14 cellular contexts compared by ENCODE assay signal in the genomic region with DNA sequence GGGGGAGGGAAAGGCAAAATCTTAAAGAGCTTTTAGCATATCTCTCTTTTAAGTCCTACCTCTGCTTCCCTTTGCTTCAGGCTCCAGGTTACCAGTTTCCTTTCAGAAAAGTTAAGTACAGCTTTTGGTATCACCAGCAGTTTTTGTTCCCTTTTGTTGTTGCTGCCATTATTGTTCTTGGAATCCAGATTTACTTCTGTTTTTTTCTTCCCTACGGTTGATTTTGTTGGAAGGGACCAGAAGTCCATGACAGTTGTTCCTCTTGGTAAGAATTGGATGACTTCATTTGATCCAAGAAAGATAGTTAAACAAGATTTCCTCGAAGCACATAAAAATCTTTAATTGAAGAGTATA.
DNase-seq lines count a peak whose midpoint lies in the region; ATAC-seq and TF ChIP-seq lines count a peak whose summit lies in the region.
"Had no signal": no experiment of that assay in that cellular context is flagged by ENCODE, and none has a peak within 500 bp of the region (broad histone marks: within the 10 kb centered on the region; RNA-seq: fewer than 3 reads in every experiment).

No MANE protein-coding gene starts in this region.

- no CpG with 5 or more reads among the region's 2 CpGs for WGBS in H9 (ENCODE audit: extremely low coverage, insufficient read length, low lambda C conversion rate)
- 76 to 92% methylated on average over 2 of the region's 2 CpGs for whole genome bisulfite sequencing in heart right ventricle, 2 donors

- H4K5ac ChIP-seq in H9 (ENCODE audit: insufficient read length, low read depth, low read length): no peak overlapping the region

- H3K27me3 Mint-ChIP-seq in activated CD4-positive, alpha-beta T cell treated with anti-CD3 and anti-CD28 coated beads for 36 hours: no peaks in the 10 kb centered on the region
- H3K27me3 Mint-ChIP-seq in H9 (ENCODE audit: low read depth): no peaks in the 10 kb centered on the region
- no peaks in the 10 kb centered on the region for H3K27me3 Mint-ChIP-seq in activated T-helper 1 cell treated with anti-CD3 and anti-CD28 coated beads, Interleukin-12 subunit alpha, Interleukin-12 subunit beta, Interleukin-2, Interleukin-4 antibody, amounts not matched to agents 30 ng/mL and 10 ng/mL and 1 ng/mL, durations not matched to agents 14 hours and 24 hours and 36 hours (ENCODE audit: insufficient read depth)
- no peaks in the 10 kb centered on the region for H3K27me3 Mint-ChIP-seq in naive thymus-derived CD4-positive, alpha-beta T cell
- H3K27me3 Mint-ChIP-seq: progenitor cell of endocrine pancreas had no signal

- H2BK15ac ChIP-seq in H9 (ENCODE audit: low read depth, low read length): no peak overlapping the region

- no peak overlapping the region for H3K4me2 ChIP-seq in H9 (ENCODE audit: insufficient read depth, insufficient read length, low read length)

- ATAC-seq in activated CD4-positive, alpha-beta T cell treated with anti-CD3 and anti-CD28 coated beads for 36 hours: no peak
- no peak for ATAC-seq in naive thymus-derived CD4-positive, alpha-beta T cell
- ATAC-seq in HG03378 (IDR thresholded peaks at IDR 0.05; ENCODE audit: unreplicated experiment) (no peak), heart right ventricle (no peak)
- ATAC-seq: WTC11 had no signal

- H2AK5ac ChIP-seq in H9 (ENCODE audit: insufficient read length, low read length): no peak overlapping the region

- H3K27ac Mint-ChIP-seq in activated CD4-positive, alpha-beta T cell treated with anti-CD3 and anti-CD28 coated beads for 36 hours: peak overlapping the region; percentile 65
- H3K27ac Mint-ChIP-seq in H9: peak overlapping the region in 2 of 3 experiments; percentile 58 to 62; a peak in 3 of 7 replicates
- H3K27ac Mint-ChIP-seq in activated T-helper 1 cell treated with anti-CD3 and anti-CD28 coated beads, Interleukin-12 subunit alpha, Interleukin-12 subunit beta, Interleukin-2, Interleukin-4 antibody, amounts not matched to agents 30 ng/mL and 10 ng/mL and 1 ng/mL, durations not matched to agents 14 hours and 24 hours and 36 hours: peak overlapping the region; percentile 29
- H3K27ac Mint-ChIP-seq in naive thymus-derived CD4-positive, alpha-beta T cell: peak overlapping the region in 8 of 9 donors; percentile 44 to 85 (median 76)
- H3K27ac Mint-ChIP-seq: progenitor cell of endocrine pancreas, WTC11 had no signal

- no peak overlapping the region for H3T11ph ChIP-seq in H9 (ENCODE audit: low read length)

- H2BK120ac ChIP-seq in H9 (ENCODE audit: low read depth, low read length, poor library complexity, severe bottlenecking): no peak overlapping the region

- H3K4me1 Mint-ChIP-seq in activated CD4-positive, alpha-beta T cell treated with anti-CD3 and anti-CD28 coated beads for 36 hours: peaks cover 64% of the 10 kb centered on the region
- H3K4me1 Mint-ChIP-seq in H9: peaks cover 21% of the 10 kb centered on the region in 2 experiments
- peaks cover 64% of the 10 kb centered on the region for H3K4me1 Mint-ChIP-seq in activated T-helper 1 cell treated with anti-CD3 and anti-CD28 coated beads, Interleukin-12 subunit alpha, Interleukin-12 subunit beta, Interleukin-2, Interleukin-4 antibody, amounts not matched to agents 30 ng/mL and 10 ng/mL and 1 ng/mL, durations not matched to agents 14 hours and 24 hours and 36 hours (ENCODE audit: low read depth)
- peaks cover 48 to 92% (median 66%) of the 10 kb centered on the region in 7 donors for H3K4me1 Mint-ChIP-seq in naive thymus-derived CD4-positive, alpha-beta T cell

- no peak overlapping the region for H2BK20ac ChIP-seq in H9 (ENCODE audit: low read depth, low read length, poor library complexity, severe bottlenecking)

- no peaks in the 10 kb centered on the region for H3K9me3 ChIP-seq in H9 (ENCODE audit: control insufficient read depth, low read depth, low read length)
- no peaks in the 10 kb centered on the region for H3K9me3 ChIP-seq in naive thymus-derived CD4-positive, alpha-beta T cell (ENCODE audit: control insufficient read depth in 2 of 3, low read length in 3 of 3)
- H3K9me3 ChIP-seq in heart right ventricle: peaks cover 0 to 7% (median 0%) of the 10 kb centered on the region in 11 donors
- H3K9me3 ChIP-seq: thoracic aorta had no signal

- POLR2A ChIA-PET in activated CD4-positive, alpha-beta T cell treated with anti-CD3 and anti-CD28 coated beads for 36 hours (lab: Charles Lee): interaction anchor here (1.5 kb wide), 1 partner anchor 48 kb away, joined by 3 read pairs; no protein-coding TSS in a partner anchor
- POLR2A ChIA-PET in naive thymus-derived CD4-positive, alpha-beta T cell (lab: Charles Lee): interaction anchor here (0.6 to 1.3 kb wide), 3 partner anchors 44 to 152 kb away, joined by 3 to 7 read pairs (median 3); no protein-coding TSS in a partner anchor

- H3K36me3 ChIP-seq in naive thymus-derived CD4-positive, alpha-beta T cell (ENCODE audit: control insufficient read depth in 2 of 3, insufficient read depth in 3 of 3, low read length in 3 of 3): peaks cover 0 to 9% (median 0%) of the 10 kb centered on the region in 3 experiments
- peaks cover 0 to 5% (median 0%) of the 10 kb centered on the region in 9 donors for H3K36me3 ChIP-seq in heart right ventricle
- H3K36me3 ChIP-seq: thoracic aorta had no signal

- intact Hi-C loops in activated CD4-positive, alpha-beta T cell treated with anti-CD3 and anti-CD28 coated beads for 36 hours (cut with DNase I, micrococcal nuclease): loop anchor here in 1 of 2 experiments (2.0 kb wide), 1 partner anchor 54 kb away; no protein-coding TSS in a partner anchor
- intact Hi-C loops in activated T-helper 1 cell treated with anti-CD3 and anti-CD28 coated beads, Interleukin-12 subunit alpha, Interleukin-12 subunit beta, Interleukin-2, Interleukin-4 antibody, amounts not matched to agents 30 ng/mL and 10 ng/mL and 1 ng/mL, durations not matched to agents 14 hours and 24 hours and 36 hours (cut with micrococcal nuclease): no loop called here
- intact Hi-C loops in naive thymus-derived CD4-positive, alpha-beta T cell (cut with micrococcal nuclease): loop anchor here in 1 of 2 donors (1.0 kb wide), 1 partner anchor 53 kb away; no protein-coding TSS in a partner anchor
- intact Hi-C loops in heart right ventricle (cut with DNase I): no loop called here

- peaks cover 44% of the 10 kb centered on the region for H3K36me3 Mint-ChIP-seq in activated CD4-positive, alpha-beta T cell treated with anti-CD3 and anti-CD28 coated beads for 36 hours (ENCODE audit: low read depth)
- no peaks in the 10 kb centered on the region for H3K36me3 Mint-ChIP-seq in H9 (ENCODE audit: insufficient read depth in 1 of 3, low read depth in 3 of 3)
- H3K36me3 Mint-ChIP-seq in activated T-helper 1 cell treated with anti-CD3 and anti-CD28 coated beads, Interleukin-12 subunit alpha, Interleukin-12 subunit beta, Interleukin-2, Interleukin-4 antibody, amounts not matched to agents 30 ng/mL and 10 ng/mL and 1 ng/mL, durations not matched to agents 14 hours and 24 hours and 36 hours (ENCODE audit: low read depth): peaks cover 42% of the 10 kb centered on the region
- peaks cover 4 to 53% (median 29%) of the 10 kb centered on the region in 5 donors for H3K36me3 Mint-ChIP-seq in naive thymus-derived CD4-positive, alpha-beta T cell

- no peaks in the 10 kb centered on the region for H3K23me2 ChIP-seq in H9 (ENCODE audit: insufficient read length, low read depth, low read length, poor library complexity, severe bottlenecking)

- H4K8ac ChIP-seq in H9 (replicated peaks; ENCODE audit: insufficient read length, low read depth, low read length): no peak overlapping the region

- no peaks in the 10 kb centered on the region; the same call in 1 of the 2 replicates for H3K79me2 ChIP-seq in H9 (ENCODE audit: insufficient read depth, low read length)

- TF ChIP-seq CTCF in H9 (conservative IDR thresholded peaks at IDR 0.05) (no peak), heart right ventricle (IDR thresholded peaks at IDR 0.05) (no peak)

- H3K4ac ChIP-seq in H9 (ENCODE audit: low read depth, low read length): no peak overlapping the region

- no peak for DNase-seq in activated CD4-positive, alpha-beta T cell treated with anti-CD3 and anti-CD28 coated beads for 36 hours
- DNase-seq in activated CD4-positive, alpha-beta T cell treated with anti-CD3 and anti-CD28 coated beads, Interleukin-2, amount 50 U/mL, for 48 hours: no peak
- DNase-seq in H9: no peak
- no peak for DNase-seq in activated T-helper 1 cell treated with anti-CD3 and anti-CD28 coated beads, Interleukin-12 subunit alpha, Interleukin-12 subunit beta, Interleukin-2, Interleukin-4 antibody, amounts not matched to agents 30 ng/mL and 10 ng/mL and 1 ng/mL, durations not matched to agents 14 hours and 24 hours and 36 hours (ENCODE audit: low spot score)
- DNase-seq in naive thymus-derived CD4-positive, alpha-beta T cell: peak in 1 of 9 donors; percentile 11
- DNase-seq in NCI-H774 (lab: John Stamatoyannopoulos, UW): no peak
- DNase-seq in heart right ventricle: no peak
- DNase-seq: activated T-cell treated with anti-CD3 and anti-CD28 coated beads, Interleukin-2, amount 50 U/mL, for 48 hours; NCI-H187; OCI-M1 had no signal

- H3K56ac ChIP-seq in H9 (ENCODE audit: insufficient read length, low read depth, low read length): no peak overlapping the region

- H3K79me1 ChIP-seq in H9 (ENCODE audit: insufficient read depth, low read depth, low read length, poor library complexity, severe bottlenecking): no peaks in the 10 kb centered on the region

- peaks cover 5% of the 10 kb centered on the region for H3K9me3 Mint-ChIP-seq in activated CD4-positive, alpha-beta T cell treated with anti-CD3 and anti-CD28 coated beads for 36 hours (ENCODE audit: low read depth)
- H3K9me3 Mint-ChIP-seq in H9: no peaks in the 10 kb centered on the region; a peak in 2 of 5 replicates
- no peaks in the 10 kb centered on the region for H3K9me3 Mint-ChIP-seq in activated T-helper 1 cell treated with anti-CD3 and anti-CD28 coated beads, Interleukin-12 subunit alpha, Interleukin-12 subunit beta, Interleukin-2, Interleukin-4 antibody, amounts not matched to agents 30 ng/mL and 10 ng/mL and 1 ng/mL, durations not matched to agents 14 hours and 24 hours and 36 hours
- H3K9me3 Mint-ChIP-seq in naive thymus-derived CD4-positive, alpha-beta T cell: peaks cover 0 to 5% (median 0%) of the 10 kb centered on the region in 11 donors

- H3K27ac ChIP-seq in H9 (ENCODE audit: insufficient read length, low read depth, low read length): no peak overlapping the region
- H3K27ac ChIP-seq in naive thymus-derived CD4-positive, alpha-beta T cell (ENCODE audit: low read depth, low read length): peak overlapping the region; percentile 9
- peak overlapping the region in 1 of 10 donors; percentile 4 for H3K27ac ChIP-seq in heart right ventricle
- H3K27ac ChIP-seq: thoracic aorta had no signal

- H3K27me3 ChIP-seq in H9 (ENCODE audit: insufficient read depth, low read length) (no peaks in the 10 kb centered on the region), heart right ventricle (no peaks in the 10 kb centered on the region)
- H3K27me3 ChIP-seq in naive thymus-derived CD4-positive, alpha-beta T cell (ENCODE audit: control insufficient read depth in 2 of 2, insufficient read depth in 2 of 2, low read length in 2 of 2): no peaks in the 10 kb centered on the region

- H3K9ac ChIP-seq in H9 (ENCODE audit: extremely low read depth, insufficient read length, low read length): no peak overlapping the region

- no peak overlapping the region for H3K4me3 ChIP-seq in naive thymus-derived CD4-positive, alpha-beta T cell (ENCODE audit: low read length)
- H3K4me3 ChIP-seq in heart right ventricle: no peak overlapping the region
- H3K4me3 ChIP-seq: thoracic aorta had no signal

- no peak overlapping the region for H3K18ac ChIP-seq in H9 (ENCODE audit: insufficient read length, low read depth, low read length)

- H2AFZ ChIP-seq in H9 (ENCODE audit: low read length): no peak overlapping the region

- no peak overlapping the region for H3K4me3 Mint-ChIP-seq in activated CD4-positive, alpha-beta T cell treated with anti-CD3 and anti-CD28 coated beads for 36 hours
- H3K4me3 Mint-ChIP-seq in H9: no peak overlapping the region
- no peak overlapping the region for H3K4me3 Mint-ChIP-seq in activated T-helper 1 cell treated with anti-CD3 and anti-CD28 coated beads, Interleukin-12 subunit alpha, Interleukin-12 subunit beta, Interleukin-2, Interleukin-4 antibody, amounts not matched to agents 30 ng/mL and 10 ng/mL and 1 ng/mL, durations not matched to agents 14 hours and 24 hours and 36 hours
- H3K4me3 Mint-ChIP-seq in naive thymus-derived CD4-positive, alpha-beta T cell: peak overlapping the region in 8 of 10 donors; percentile 3 to 76 (median 34)
- H3K4me3 Mint-ChIP-seq: WTC11 had no signal

- H2BK5ac ChIP-seq in H9 (ENCODE audit: insufficient read length, low read length): no peak overlapping the region

- H4K91ac ChIP-seq in H9 (ENCODE audit: insufficient read length, low read depth, low read length): no peak overlapping the region

- no peak overlapping the region for H3K14ac ChIP-seq in H9 (ENCODE audit: insufficient read depth, low read length)

- no peak overlapping the region for H3K23ac ChIP-seq in H9 (ENCODE audit: insufficient read length, low read depth, low read length)

- no peaks in the 10 kb centered on the region for H4K20me1 ChIP-seq in H9 (ENCODE audit: control insufficient read depth, insufficient read depth, insufficient read length)

- H3K4me1 ChIP-seq in H9 (ENCODE audit: insufficient read depth, low read length) (peaks cover 2% of the 10 kb centered on the region), heart right ventricle (peaks cover 0 to 53% (median 11%) of the 10 kb centered on the region in 9 donors)
- H3K4me1 ChIP-seq in naive thymus-derived CD4-positive, alpha-beta T cell (ENCODE audit: control insufficient read depth in 2 of 2, insufficient read depth in 2 of 2, low read length in 2 of 2): peaks cover 38 to 47% of the 10 kb centered on the region in 2 donors

- no peak overlapping the region for H2BK12ac ChIP-seq in H9 (ENCODE audit: insufficient read length, low read depth, low read length)

- CTCF ChIA-PET in activated CD4-positive, alpha-beta T cell treated with anti-CD3 and anti-CD28 coated beads for 36 hours (lab: Charles Lee): interaction anchor here (0.7 to 1.9 kb wide), 4 partner anchors 9 to 56 kb away, joined by 3 to 5 read pairs (median 4); no protein-coding TSS in a partner anchor
- CTCF ChIA-PET in naive thymus-derived CD4-positive, alpha-beta T cell (lab: Charles Lee): interaction anchor here (1.8 kb wide), 1 partner anchor 63 kb away, joined by 4 read pairs; no protein-coding TSS in a partner anchor

Comparison
In these comparisons a context has a peak if more than half of its experiments do, and no peak if none do; other contexts are left out.
1. H3K4me3 Mint-ChIP-seq: peak in naive thymus-derived CD4-positive, alpha-beta T cell (8 of 10); none in activated CD4-positive, alpha-beta T cell treated with anti-CD3 and anti-CD28 coated beads for 36 hours (single experiment), H9 (0 of 2) and activated T-helper 1 cell treated with anti-CD3 and anti-CD28 coated beads, Interleukin-12 subunit alpha, Interleukin-12 subunit beta, Interleukin-2, Interleukin-4 antibody, amounts not matched to agents 30 ng/mL and 10 ng/mL and 1 ng/mL, durations not matched to agents 14 hours and 24 hours and 36 hours (single experiment).
2. Peak in every context shown above with its lines, with median percentiles within 50 percentile points of each other: H3K27ac Mint-ChIP-seq.